Comparison of ENCODE assay signal across 8 cellular contexts in genomic region chr15:33068531-33068990, GRCh38.
DNase-seq lines count a peak whose midpoint lies in the region; ATAC-seq, FAIRE-seq and TF ChIP-seq lines count a peak whose summit lies in the region.

No MANE protein-coding gene starts in this region.

- H2AFZ ChIP-seq in astrocyte (ENCODE audit: low read depth, low read length): peak overlapping the region; percentile 26

- TF ChIP-seq CTCF in AG10803 (conservative IDR thresholded peaks at IDR 0.05; ENCODE audit: low read length): no peak
- TF ChIP-seq CTCF in astrocyte (IDR thresholded peaks at IDR 0.05; ENCODE audit: insufficient read depth, low read depth, low read length): no peak
- TF ChIP-seq CTCF in lung (IDR thresholded peaks at IDR 0.05; ENCODE audit: control extremely low read depth, extremely low read depth): no peak

- peak overlapping the region; percentile 65 for H3K27ac Mint-ChIP-seq in astrocyte (ENCODE audit: unreplicated experiment)

- H3K4me1 ChIP-seq in astrocyte (ENCODE audit: insufficient read depth, low read length) (peaks cover 30% of the 10 kb centered on the region), lung (ENCODE audit: control insufficient read depth in 2 of 2, insufficient read depth in 2 of 2, low read length in 2 of 2) (peaks cover 0 to 1% of the 10 kb centered on the region in 2 donors)

- H3K27me3 Mint-ChIP-seq in astrocyte (ENCODE audit: low read depth, unreplicated experiment): no peaks in the 10 kb centered on the region

- H3K9me3 ChIP-seq in astrocyte (ENCODE audit: insufficient read depth, low read depth, low read length) (no peaks in the 10 kb centered on the region), lung (ENCODE audit: control insufficient read depth in 2 of 2, insufficient read depth in 1 of 2, low read length in 1 of 2) (no peaks in the 10 kb centered on the region)

- H3K4me3 Mint-ChIP-seq in astrocyte (ENCODE audit: unreplicated experiment): no peak overlapping the region

- no peaks in the 10 kb centered on the region for H3K27me3 ChIP-seq in astrocyte (ENCODE audit: insufficient read depth, low read length)
- no peaks in the 10 kb centered on the region for H3K27me3 ChIP-seq in lung (ENCODE audit: control insufficient read depth, insufficient read depth)

- H3K36me3 ChIP-seq in astrocyte (ENCODE audit: insufficient read depth, low read length) (no peaks in the 10 kb centered on the region), lung (ENCODE audit: control insufficient read depth in 2 of 2, insufficient read depth in 2 of 2, low read length in 2 of 2) (no peaks in the 10 kb centered on the region)

- DNase-seq in AG10803 (ENCODE audit: low read depth) (peak; percentile 74), LoVo (ENCODE audit: low spot score) (peak; percentile 93), astrocyte (ENCODE audit: low read depth) (peak; percentile 23), lung (ENCODE audit: low spot score) (peak; percentile 88), occipital lobe (lab: John Stamatoyannopoulos, UW) (no peak), midbrain (lab: John Stamatoyannopoulos, UW) (no peak)
- no peak for DNase-seq in activated CD4-positive, alpha-beta T cell treated with anti-CD3 and anti-CD28 coated beads for 1 hour
- no peak for DNase-seq in activated CD4-positive, CD25-positive, alpha-beta regulatory T cell (lab: John Stamatoyannopoulos, UW)

- peak; percentile 81 for ATAC-seq in lung (ENCODE audit: insufficient read depth, low FRiP score)

- H3K79me2 ChIP-seq in astrocyte (ENCODE audit: insufficient read depth, low read length): no peaks in the 10 kb centered on the region

- H4K20me1 ChIP-seq in astrocyte (ENCODE audit: insufficient read depth, low read length): no peaks in the 10 kb centered on the region

- H3K9ac ChIP-seq in astrocyte (ENCODE audit: low read length): peak overlapping the region; percentile 71

- H3K4me1 Mint-ChIP-seq in astrocyte (ENCODE audit: low read depth, unreplicated experiment): peaks cover 41% of the 10 kb centered on the region

- peaks cover 5% of the 10 kb centered on the region for H3K36me3 Mint-ChIP-seq in astrocyte (ENCODE audit: low read depth, unreplicated experiment)

- peak overlapping the region; percentile 75 for H3K4me2 ChIP-seq in astrocyte (ENCODE audit: low read length)

- 18 to 23% methylated on average over 8 of the region's 8 CpGs for WGBS in lung, 2 donors

- H3K27ac ChIP-seq in astrocyte (ENCODE audit: low read depth, low read length) (peak overlapping the region; percentile 82), lung (ENCODE audit: low read depth in 1 of 2, low read length in 1 of 2) (peak overlapping the region in 1 of 2 donors; percentile 92)

- H3K9me3 Mint-ChIP-seq in astrocyte (ENCODE audit: unreplicated experiment): no peaks in the 10 kb centered on the region

- H3K4me3 ChIP-seq in AG10803 (ENCODE audit: low read length): peak overlapping the region; percentile 52; the same call in 1 of the 2 replicates
- no peak overlapping the region for H3K4me3 ChIP-seq in astrocyte (ENCODE audit: insufficient read depth, low read depth, low read length)
- H3K4me3 ChIP-seq in lung: no peak overlapping the region

- no peak for FAIRE-seq in astrocyte (lab: Jason Lieb, UNC)

Comparison
In these comparisons a context has a peak if more than half of its experiments do, and no peak if none do; other contexts are left out.
1. DNase-seq: peak in AG10803 (single experiment), LoVo (single experiment), astrocyte (single experiment) and lung (single experiment); none in activated CD4-positive, alpha-beta T cell treated with anti-CD3 and anti-CD28 coated beads for 1 hour (single experiment), activated CD4-positive, CD25-positive, alpha-beta regulatory T cell (0 of 4), occipital lobe (single experiment) and midbrain (single experiment).